1 cellular context compared by ENCODE assay signal in genomic region chr7:130894146-130895005, GRCh38.
TF ChIP-seq lines count a peak whose summit lies in the region.

No MANE protein-coding gene starts in this region.

TF ChIP-seq in HepG2, 621 proteins besides CTCF, POLR2A, EP300 and RAD21 (continued from another document and continues in another):
- peak; percentile 91 for TF ChIP-seq ZNF687 (CRISPR knock-in tag; IDR thresholded peaks at IDR 0.05)
- TF ChIP-seq, protein P1, sequence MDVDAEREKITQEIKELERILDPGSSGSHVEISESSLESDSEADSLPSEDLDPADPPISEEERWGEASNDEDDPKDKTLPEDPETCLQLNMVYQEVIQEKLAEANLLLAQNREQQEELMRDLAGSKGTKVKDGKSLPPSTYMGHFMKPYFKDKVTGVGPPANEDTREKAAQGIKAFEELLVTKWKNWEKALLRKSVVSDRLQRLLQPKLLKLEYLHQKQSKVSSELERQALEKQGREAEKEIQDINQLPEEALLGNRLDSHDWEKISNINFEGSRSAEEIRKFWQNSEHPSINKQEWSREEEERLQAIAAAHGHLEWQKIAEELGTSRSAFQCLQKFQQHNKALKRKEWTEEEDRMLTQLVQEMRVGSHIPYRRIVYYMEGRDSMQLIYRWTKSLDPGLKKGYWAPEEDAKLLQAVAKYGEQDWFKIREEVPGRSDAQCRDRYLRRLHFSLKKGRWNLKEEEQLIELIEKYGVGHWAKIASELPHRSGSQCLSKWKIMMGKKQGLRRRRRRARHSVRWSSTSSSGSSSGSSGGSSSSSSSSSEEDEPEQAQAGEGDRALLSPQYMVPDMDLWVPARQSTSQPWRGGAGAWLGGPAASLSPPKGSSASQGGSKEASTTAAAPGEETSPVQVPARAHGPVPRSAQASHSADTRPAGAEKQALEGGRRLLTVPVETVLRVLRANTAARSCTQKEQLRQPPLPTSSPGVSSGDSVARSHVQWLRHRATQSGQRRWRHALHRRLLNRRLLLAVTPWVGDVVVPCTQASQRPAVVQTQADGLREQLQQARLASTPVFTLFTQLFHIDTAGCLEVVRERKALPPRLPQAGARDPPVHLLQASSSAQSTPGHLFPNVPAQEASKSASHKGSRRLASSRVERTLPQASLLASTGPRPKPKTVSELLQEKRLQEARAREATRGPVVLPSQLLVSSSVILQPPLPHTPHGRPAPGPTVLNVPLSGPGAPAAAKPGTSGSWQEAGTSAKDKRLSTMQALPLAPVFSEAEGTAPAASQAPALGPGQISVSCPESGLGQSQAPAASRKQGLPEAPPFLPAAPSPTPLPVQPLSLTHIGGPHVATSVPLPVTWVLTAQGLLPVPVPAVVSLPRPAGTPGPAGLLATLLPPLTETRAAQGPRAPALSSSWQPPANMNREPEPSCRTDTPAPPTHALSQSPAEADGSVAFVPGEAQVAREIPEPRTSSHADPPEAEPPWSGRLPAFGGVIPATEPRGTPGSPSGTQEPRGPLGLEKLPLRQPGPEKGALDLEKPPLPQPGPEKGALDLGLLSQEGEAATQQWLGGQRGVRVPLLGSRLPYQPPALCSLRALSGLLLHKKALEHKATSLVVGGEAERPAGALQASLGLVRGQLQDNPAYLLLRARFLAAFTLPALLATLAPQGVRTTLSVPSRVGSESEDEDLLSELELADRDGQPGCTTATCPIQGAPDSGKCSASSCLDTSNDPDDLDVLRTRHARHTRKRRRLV (CRISPR knock-in tag; IDR thresholded peaks at IDR 0.05): no peak
- no peak for TF ChIP-seq ZNF512 (CRISPR knock-in tag; IDR thresholded peaks at IDR 0.05)
- TF ChIP-seq YEATS2 (CRISPR knock-in tag; IDR thresholded peaks at IDR 0.05; ENCODE audit: borderline replicate concordance): peak; percentile 48; the same call in 1 of the 2 replicates
- no peak for TF ChIP-seq ZNF589 (CRISPR knock-in tag; conservative IDR thresholded peaks at IDR 0.05)
- no peak for TF ChIP-seq ZIK1 (CRISPR knock-in tag; IDR thresholded peaks at IDR 0.05; ENCODE audit: borderline replicate concordance, low read depth)
- TF ChIP-seq ZNF451 (CRISPR knock-in tag; IDR thresholded peaks at IDR 0.05): no peak
- TF ChIP-seq ZNF44 (CRISPR knock-in tag; IDR thresholded peaks at IDR 0.05): no peak
- no peak for TF ChIP-seq KDM4B (CRISPR knock-in tag; IDR thresholded peaks at IDR 0.05)
- no peak for TF ChIP-seq ZNF570 (CRISPR knock-in tag; IDR thresholded peaks at IDR 0.05; ENCODE audit: borderline replicate concordance)
- TF ChIP-seq MBD4 (IDR thresholded peaks at IDR 0.05; ENCODE audit: borderline replicate concordance, low read length): no peak
- no peak for TF ChIP-seq ZNF660 (CRISPR knock-in tag; IDR thresholded peaks at IDR 0.05; ENCODE audit: borderline replicate concordance, low read depth)
- TF ChIP-seq ISX (CRISPR knock-in tag; conservative IDR thresholded peaks at IDR 0.05): no peak
- TF ChIP-seq TCF7L2 (IDR thresholded peaks at IDR 0.05; ENCODE audit: low read depth, low read length): no peak
- no peak for TF ChIP-seq SOX6 (IDR thresholded peaks at IDR 0.05)
- peak; percentile 45; the same call in 1 of the 2 replicates for TF ChIP-seq SOX6 (CRISPR knock-in tag; IDR thresholded peaks at IDR 0.05)
- TF ChIP-seq ZNF546 (CRISPR knock-in tag; conservative IDR thresholded peaks at IDR 0.05): no peak
- TF ChIP-seq HMGA1 (CRISPR knock-in tag; conservative IDR thresholded peaks at IDR 0.05): no peak
- no peak for TF ChIP-seq CENPBD1 (CRISPR knock-in tag; IDR thresholded peaks at IDR 0.05; ENCODE audit: borderline replicate concordance, low read depth)
- peak; percentile 67 for TF ChIP-seq TBX2 (CRISPR knock-in tag; IDR thresholded peaks at IDR 0.05; ENCODE audit: borderline replicate concordance)
- no peak for TF ChIP-seq AHR (CRISPR knock-in tag; IDR thresholded peaks at IDR 0.05)
- no peak for TF ChIP-seq HNRNPK (IDR thresholded peaks at IDR 0.05; ENCODE audit: low read depth, low read length, poor library complexity, severe bottlenecking)
- no peak for TF ChIP-seq ZBTB25 (CRISPR knock-in tag; IDR thresholded peaks at IDR 0.05)
- TF ChIP-seq ONECUT2 (CRISPR knock-in tag; IDR thresholded peaks at IDR 0.05): no peak
- no peak for TF ChIP-seq ZNF713 (CRISPR knock-in tag; IDR thresholded peaks at IDR 0.05)
- no peak for TF ChIP-seq ZFP1 (CRISPR knock-in tag; IDR thresholded peaks at IDR 0.05)
- no peak for TF ChIP-seq CENPX (CRISPR knock-in tag; IDR thresholded peaks at IDR 0.05)
- TF ChIP-seq SALL2 (CRISPR knock-in tag; IDR thresholded peaks at IDR 0.05): no peak
- TF ChIP-seq RFX1 (IDR thresholded peaks at IDR 0.05): no peak
- no peak for TF ChIP-seq ZNF563 (CRISPR knock-in tag; IDR thresholded peaks at IDR 0.05)
- TF ChIP-seq ATF7 (IDR thresholded peaks at IDR 0.05): no peak
- TF ChIP-seq ATF7 (CRISPR knock-in tag; IDR thresholded peaks at IDR 0.05): no peak
- 0 out of 2 replicates have a peak, but pooled peaks have one; percentile 67 for TF ChIP-seq JUND (CRISPR knock-in tag; IDR thresholded peaks at IDR 0.05)
- TF ChIP-seq SAFB2 (CRISPR knock-in tag; IDR thresholded peaks at IDR 0.05; ENCODE audit: borderline replicate concordance, low read depth): no peak
- TF ChIP-seq ERF (CRISPR knock-in tag; IDR thresholded peaks at IDR 0.05): no peak
- TF ChIP-seq KDM6A (CRISPR knock-in tag; IDR thresholded peaks at IDR 0.05; ENCODE audit: low read depth): no peak
- no peak for TF ChIP-seq XBP1 (CRISPR knock-in tag; IDR thresholded peaks at IDR 0.05)
- TF ChIP-seq ZNF260 (CRISPR knock-in tag; IDR thresholded peaks at IDR 0.05; ENCODE audit: borderline replicate concordance, low read depth): no peak
- no peak for TF ChIP-seq SRSF1 (optimal IDR thresholded peaks at IDR 0.05; ENCODE audit: low read depth, low read length)
- TF ChIP-seq ELF3 (CRISPR knock-in tag; IDR thresholded peaks at IDR 0.05): 0 out of 2 replicates have a peak, but pooled peaks have one; percentile 12
- TF ChIP-seq WIZ (CRISPR knock-in tag; IDR thresholded peaks at IDR 0.05): no peak
- TF ChIP-seq TEAD3 (CRISPR knock-in tag; optimal IDR thresholded peaks at IDR 0.05; ENCODE audit: borderline replicate concordance): peak; percentile 6
- TF ChIP-seq SKI (IDR thresholded peaks at IDR 0.05; ENCODE audit: partially characterized antibody): no peak
- no peak for TF ChIP-seq ZNF24 (IDR thresholded peaks at IDR 0.05)
- TF ChIP-seq SMAD9 (CRISPR knock-in tag; IDR thresholded peaks at IDR 0.05): no peak
- TF ChIP-seq MED8 (CRISPR knock-in tag; IDR thresholded peaks at IDR 0.05; ENCODE audit: insufficient replicate concordance): no peak
- TF ChIP-seq ARNT2 (CRISPR knock-in tag; IDR thresholded peaks at IDR 0.05; ENCODE audit: low read depth): no peak
- peak; percentile 72; the same call in 1 of the 2 replicates for TF ChIP-seq NFE2 (CRISPR knock-in tag; IDR thresholded peaks at IDR 0.05)
- no peak for TF ChIP-seq REL (CRISPR knock-in tag; conservative IDR thresholded peaks at IDR 0.05)
- no peak for TF ChIP-seq ZNF430 (CRISPR knock-in tag; IDR thresholded peaks at IDR 0.05)
- TF ChIP-seq TEAD2 (CRISPR knock-in tag; IDR thresholded peaks at IDR 0.05): no peak
- no peak for TF ChIP-seq ZNF160 (CRISPR knock-in tag; IDR thresholded peaks at IDR 0.05)
- no peak for TF ChIP-seq STAT5B (CRISPR knock-in tag; IDR thresholded peaks at IDR 0.05)
- TF ChIP-seq ZNF335 (CRISPR knock-in tag; IDR thresholded peaks at IDR 0.05): no peak
- no peak for TF ChIP-seq ZNF263 (CRISPR knock-in tag; IDR thresholded peaks at IDR 0.05)
- TF ChIP-seq, protein P2, sequence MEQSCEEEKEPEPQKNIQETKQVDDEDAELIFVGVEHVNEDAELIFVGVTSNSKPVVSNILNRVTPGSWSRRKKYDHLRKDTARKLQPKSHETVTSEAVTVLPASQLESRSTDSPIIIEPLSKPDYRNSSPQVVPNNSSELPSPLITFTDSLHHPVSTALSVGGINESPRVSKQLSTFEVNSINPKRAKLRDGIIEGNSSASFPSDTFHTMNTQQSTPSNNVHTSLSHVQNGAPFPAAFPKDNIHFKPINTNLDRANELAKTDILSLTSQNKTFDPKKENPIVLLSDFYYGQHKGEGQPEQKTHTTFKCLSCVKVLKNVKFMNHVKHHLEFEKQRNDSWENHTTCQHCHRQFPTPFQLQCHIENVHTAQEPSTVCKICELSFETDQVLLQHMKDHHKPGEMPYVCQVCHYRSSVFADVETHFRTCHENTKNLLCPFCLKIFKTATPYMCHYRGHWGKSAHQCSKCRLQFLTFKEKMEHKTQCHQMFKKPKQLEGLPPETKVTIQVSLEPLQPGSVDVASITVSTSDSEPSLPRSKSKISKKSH (CRISPR knock-in tag; IDR thresholded peaks at IDR 0.05; ENCODE audit: borderline replicate concordance): no peak
- TF ChIP-seq ZNF652 (CRISPR knock-in tag; IDR thresholded peaks at IDR 0.05; ENCODE audit: borderline replicate concordance, low read depth): no peak
- peak; percentile 58; the same call in 1 of the 2 replicates for TF ChIP-seq ETV5 (CRISPR knock-in tag; IDR thresholded peaks at IDR 0.05; ENCODE audit: borderline replicate concordance)
- TF ChIP-seq ATF4 (CRISPR knock-in tag; IDR thresholded peaks at IDR 0.05): no peak
- no peak for TF ChIP-seq ZNF567 (CRISPR knock-in tag; IDR thresholded peaks at IDR 0.05; ENCODE audit: borderline replicate concordance)
- TF ChIP-seq ZNF672 (CRISPR knock-in tag; IDR thresholded peaks at IDR 0.05): no peak
- TF ChIP-seq MAF1 (CRISPR knock-in tag; IDR thresholded peaks at IDR 0.05; ENCODE audit: borderline replicate concordance): no peak
- TF ChIP-seq, protein P3, sequence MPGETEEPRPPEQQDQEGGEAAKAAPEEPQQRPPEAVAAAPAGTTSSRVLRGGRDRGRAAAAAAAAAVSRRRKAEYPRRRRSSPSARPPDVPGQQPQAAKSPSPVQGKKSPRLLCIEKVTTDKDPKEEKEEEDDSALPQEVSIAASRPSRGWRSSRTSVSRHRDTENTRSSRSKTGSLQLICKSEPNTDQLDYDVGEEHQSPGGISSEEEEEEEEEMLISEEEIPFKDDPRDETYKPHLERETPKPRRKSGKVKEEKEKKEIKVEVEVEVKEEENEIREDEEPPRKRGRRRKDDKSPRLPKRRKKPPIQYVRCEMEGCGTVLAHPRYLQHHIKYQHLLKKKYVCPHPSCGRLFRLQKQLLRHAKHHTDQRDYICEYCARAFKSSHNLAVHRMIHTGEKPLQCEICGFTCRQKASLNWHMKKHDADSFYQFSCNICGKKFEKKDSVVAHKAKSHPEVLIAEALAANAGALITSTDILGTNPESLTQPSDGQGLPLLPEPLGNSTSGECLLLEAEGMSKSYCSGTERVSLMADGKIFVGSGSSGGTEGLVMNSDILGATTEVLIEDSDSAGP (CRISPR knock-in tag; IDR thresholded peaks at IDR 0.05; ENCODE audit: borderline replicate concordance): no peak
- TF ChIP-seq ZNF720 (CRISPR knock-in tag; IDR thresholded peaks at IDR 0.05): no peak
- TF ChIP-seq ZNF562 (CRISPR knock-in tag; IDR thresholded peaks at IDR 0.05; ENCODE audit: borderline replicate concordance): no peak
